Comparison of ENCODE assay signal across 12 cellular contexts in genomic region chr11:34830648-34831047, GRCh38.
A peak's percentile ranks its signal among the peaks of the same experiment; 100 is the strongest.
DNase-seq lines count a peak whose midpoint lies in the region; ATAC-seq and TF ChIP-seq lines count a peak whose summit lies in the region.
"Had no signal": no experiment of that assay in that cellular context is flagged by ENCODE, and none has a peak within 500 bp of the region (broad histone marks: within the 10 kb centered on the region; RNA-seq: fewer than 3 reads in every experiment).

No MANE protein-coding gene starts in this region.

- no peak for ATAC-seq in GM18873 (IDR thresholded peaks at IDR 0.05; ENCODE audit: low FRiP score, unreplicated experiment)

- DNase-seq in DMS53 treated with DMSO at 0.1 percent for 48 hours (lab: John Stamatoyannopoulos, UW; ENCODE audit: unreplicated experiment) (peak; percentile 41), NCI-H2196 (lab: John Stamatoyannopoulos, UW; ENCODE audit: unreplicated experiment) (peak; percentile 85), choroid plexus epithelial cell (ENCODE audit: low read depth) (peak; percentile 43), myocyte (ENCODE audit: low read depth) (peak; percentile 3), cortex of kidney (lab: John Stamatoyannopoulos, UW) (no peak)
- no peak for DNase-seq in activated T-cell treated with anti-CD3 and anti-CD28 coated beads, Interleukin-2, amount 50 U/mL, for 1 hour
- DNase-seq: activated CD8-positive, alpha-beta memory T cell treated with anti-CD3 and anti-CD28 coated beads for 24 hours; activated effector memory CD4-positive, alpha-beta T cell treated with anti-CD3 and anti-CD28 coated beads, Interleukin-2, amount 50 U/mL, for 16 hours had no signal

- no peak overlapping the region for H3K4me3 ChIP-seq in choroid plexus epithelial cell (ENCODE audit: low read depth, low read length)
- H3K4me3 ChIP-seq: ascending aorta; BLaER1 treated with 17β-estradiol and CSF1 and Interleukin-3, amounts not matched to agents 10 nM and 100 nM; SK-N-MC had no signal

- no peak for TF ChIP-seq CTCF in choroid plexus epithelial cell (conservative IDR thresholded peaks at IDR 0.05; ENCODE audit: low read depth, low read length)

Comparison
In these comparisons a context has a peak if more than half of its experiments do, and no peak if none do; other contexts are left out.
1. DNase-seq: peak in DMS53 treated with DMSO at 0.1 percent for 48 hours (single experiment), NCI-H2196 (single experiment), choroid plexus epithelial cell (single experiment) and myocyte (single experiment); none in cortex of kidney (single experiment) and activated T-cell treated with anti-CD3 and anti-CD28 coated beads, Interleukin-2, amount 50 U/mL, for 1 hour (single experiment).